ENCODE assay signal across 2 cellular contexts in genomic region chr16:84240455-84240854, GRCh38.
TF ChIP-seq lines count a peak whose summit lies in the region.

No MANE protein-coding gene starts in this region.

TF ChIP-seq in HepG2, 621 proteins besides CTCF, POLR2A, EP300 and RAD21:
- TF ChIP-seq ZNF788 (CRISPR knock-in tag; IDR thresholded peaks at IDR 0.05; ENCODE audit: borderline replicate concordance) (no peak), ZNF768 (CRISPR knock-in tag; IDR thresholded peaks at IDR 0.05) (peak; percentile 75)

TF ChIP-seq in K562, 482 proteins besides CTCF, POLR2A, EP300 and RAD21:
- TF ChIP-seq BRD9 (IDR thresholded peaks at IDR 0.05; ENCODE audit: low read depth, partially characterized antibody) (peak; percentile 88), RBM25 (IDR thresholded peaks at IDR 0.05; ENCODE audit: low read depth, low read length, severe bottlenecking) (peak; percentile 27), ZBTB2 (IDR thresholded peaks at IDR 0.05) (no peak), SMARCA5 (IDR thresholded peaks at IDR 0.05) (0 out of 2 replicates have a peak, but pooled peaks have one; percentile 28), ZFP36 (IDR thresholded peaks at IDR 0.05; ENCODE audit: low read depth, low read length, partially characterized antibody) (peak; percentile 41)
